In the genomic region with DNA sequence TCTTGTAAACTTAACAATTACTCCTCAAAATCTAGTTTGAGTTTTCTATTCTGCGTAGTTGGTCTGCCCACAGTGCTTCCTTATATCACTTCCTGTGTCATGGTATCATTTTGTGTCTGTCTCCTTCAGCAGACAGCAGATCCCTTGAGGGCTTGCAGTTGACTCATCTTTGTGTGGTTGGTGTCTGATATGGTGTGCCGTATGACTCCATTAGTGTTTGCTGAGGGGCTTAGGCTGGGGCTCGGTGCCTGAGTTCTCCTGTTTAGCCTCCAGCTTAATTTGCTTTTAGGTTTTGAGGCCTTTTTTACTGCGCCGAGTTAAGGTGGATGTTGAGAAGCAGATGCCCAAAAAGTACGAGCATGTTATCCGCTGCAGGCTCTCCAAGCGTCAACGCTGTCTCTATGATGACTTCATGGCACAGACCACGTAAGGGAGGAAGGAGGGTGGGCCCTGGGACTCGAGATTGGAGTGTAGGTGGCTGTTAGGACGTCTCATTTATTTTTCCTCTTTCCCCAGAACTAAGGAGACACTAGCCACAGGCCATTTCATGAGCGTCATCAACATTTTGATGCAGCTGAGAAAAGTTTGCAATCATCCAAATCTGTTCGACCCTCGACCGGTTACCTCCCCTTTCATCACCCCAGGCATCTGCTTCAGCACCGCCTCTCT, we compare ENCODE assay signal across 9 cellular contexts. TPM values are rescaled to one million over a fixed set of nuclear protein-coding genes. Genes with fewer than 3 reads are reported as not detected.
A peak's percentile ranks its signal among the peaks of the same experiment; 100 is the strongest.
DNase-seq lines count a peak whose midpoint lies in the region; ATAC-seq, FAIRE-seq and TF ChIP-seq lines count a peak whose summit lies in the region.
"Had no signal": no experiment of that assay in that cellular context is flagged by ENCODE, and none has a peak within 500 bp of the region (broad histone marks: within the 10 kb centered on the region; RNA-seq: fewer than 3 reads in every experiment).

No MANE protein-coding gene starts in this region.

- CTCF ChIA-PET in GM10248 (lab: Yijun Ruan, JAX), result interaction anchor here (1.2 to 1.3 kb wide), 3 partner anchors 12 to 227 kb away, joined by 3 to 4 read pairs (median 3); no protein-coding TSS in a partner anchor

- H3K36me3 Mint-ChIP-seq in T-helper 2 cell treated with Interferon-gamma antibody and Interleukin-4, amounts not matched to agents 5 μg/mL and 100 μg/mL, for 36 hours (ENCODE audit: low read depth), result peaks cover 69% of the 10 kb centered on the region

- no peak for ATAC-seq in omental fat pad (ENCODE audit: low FRiP score)

- H3K9me3 Mint-ChIP-seq in T-helper 2 cell treated with Interferon-gamma antibody and Interleukin-4, amounts not matched to agents 5 μg/mL and 100 μg/mL, for 36 hours, result no peaks in the 10 kb centered on the region

- DNase-seq in GM10248 (ENCODE audit: extremely low spot score) (peak; percentile 49), bronchial epithelial cell (ENCODE audit: low read depth) (peak; percentile 75), NCI-H146 (lab: John Stamatoyannopoulos, UW) (no peak), omental fat pad (ENCODE audit: low spot score) (no peak), NCI-H82 (lab: John Stamatoyannopoulos, UW) (no peak), NCI-H1436 treated with DMSO at 0.1 percent for 48 hours (lab: John Stamatoyannopoulos, UW) (no peak)
- peak; percentile 53 for DNase-seq in T-helper 2 cell treated with Interferon-gamma antibody and Interleukin-4, amounts not matched to agents 5 μg/mL and 100 μg/mL, for 36 hours (ENCODE audit: low spot score)
- DNase-seq in stimulated activated CD4-positive, alpha-beta T cell treated with anti-CD3 and anti-CD28 coated beads, Interleukin-15, amount 100 ng/mL, for 48 hours (ENCODE audit: low read depth in 2 of 2), result peak; percentile 23 to 31

- TF ChIP-seq CTCF in GM10248 (IDR thresholded peaks at IDR 0.05; ENCODE audit: control extremely low read depth, extremely low read depth, low read depth, missing control alignments), result no peak
- no peak for TF ChIP-seq CTCF in bronchial epithelial cell (IDR thresholded peaks at IDR 0.05; ENCODE audit: insufficient read depth, low read length, severe bottlenecking)
- TF ChIP-seq CTCF in omental fat pad (IDR thresholded peaks at IDR 0.05), result no peak

- H3K27ac Mint-ChIP-seq in T-helper 2 cell treated with Interferon-gamma antibody and Interleukin-4, amounts not matched to agents 5 μg/mL and 100 μg/mL, for 36 hours, result peak overlapping the region; percentile 96

- FAIRE-seq in bronchial epithelial cell (lab: Jason Lieb, UNC), result no peak

- peaks cover 40% of the 10 kb centered on the region for H3K36me3 ChIP-seq in bronchial epithelial cell (ENCODE audit: control insufficient read depth, insufficient read depth, low read length)

- peak overlapping the region; percentile 84 for H3K4me3 Mint-ChIP-seq in T-helper 2 cell treated with Interferon-gamma antibody and Interleukin-4, amounts not matched to agents 5 μg/mL and 100 μg/mL, for 36 hours

- POLR2A ChIA-PET in GM10248 (lab: Yijun Ruan, JAX), result no interaction called here

- H3K27me3 ChIP-seq in bronchial epithelial cell (ENCODE audit: control insufficient read depth, insufficient read depth, low read length), result no peaks in the 10 kb centered on the region
- H3K27me3 ChIP-seq: tibial artery had no signal

- no peaks in the 10 kb centered on the region for H3K27me3 Mint-ChIP-seq in T-helper 2 cell treated with Interferon-gamma antibody and Interleukin-4, amounts not matched to agents 5 μg/mL and 100 μg/mL, for 36 hours (ENCODE audit: low read depth)

- H3K4me3 ChIP-seq in bronchial epithelial cell (ENCODE audit: low read depth, low read length), result no peak overlapping the region
- H3K4me3 ChIP-seq: tibial artery had no signal

- H3K4me1 Mint-ChIP-seq in T-helper 2 cell treated with Interferon-gamma antibody and Interleukin-4, amounts not matched to agents 5 μg/mL and 100 μg/mL, for 36 hours (ENCODE audit: low read depth), result peaks cover 21% of the 10 kb centered on the region

RNA-seq across cellular contexts. Expression of a gene that starts 16.9 kb away (rescaled TPM):
- total RNA-seq in bronchial epithelial cell (10.0 and 13.7 TPM in 2 replicates), omental fat pad (10 to 100 TPM; 15.9 to 40.4 (median 30.0) TPM)

RNA-seq across cellular contexts. Expression of a gene that starts 32.3 kb away (rescaled TPM):
- total RNA-seq in bronchial epithelial cell (10.6 and 14.2 TPM in 2 replicates), omental fat pad (10 to 100 TPM; 25.2 to 34.0 (median 29.4) TPM)

RNA-seq across cellular contexts. Expression of a gene that starts 46.0 kb away (rescaled TPM):
- total RNA-seq in bronchial epithelial cell, result 0.26 and 1.1 TPM in 2 replicates
- 1 to 10 TPM; 1.4 to 4.8 (median 2.5) TPM for total RNA-seq in omental fat pad

RNA-seq across cellular contexts. Expression of a gene that starts 46.2 kb away (rescaled TPM):
- total RNA-seq in bronchial epithelial cell, result 38.7 and 44.5 TPM in 2 replicates
- 10 to 100 TPM; 53.9 to 77.7 (median 69.5) TPM for total RNA-seq in omental fat pad

RNA-seq across cellular contexts. Expression of a gene that starts 57.7 kb away (rescaled TPM):
- total RNA-seq in bronchial epithelial cell (7.9 and 13.8 TPM in 2 replicates), omental fat pad (10 to 100 TPM; 15.4 to 49.7 (median 23.4) TPM)

Comparison
In these comparisons a context has a peak if more than half of its experiments do, and no peak if none do; other contexts are left out.
1. DNase-seq: peak in GM10248 (single experiment), T-helper 2 cell treated with Interferon-gamma antibody and Interleukin-4, amounts not matched to agents 5 μg/mL and 100 μg/mL, for 36 hours (single experiment), bronchial epithelial cell (single experiment) and stimulated activated CD4-positive, alpha-beta T cell treated with anti-CD3 and anti-CD28 coated beads, Interleukin-15, amount 100 ng/mL, for 48 hours (2 of 2); none in NCI-H146 (single experiment), omental fat pad (single experiment), NCI-H82 (single experiment) and NCI-H1436 treated with DMSO at 0.1 percent for 48 hours (single experiment).